Comparison of ENCODE assay signal across 18 cellular contexts in genomic region chr22:47395481-47395880, GRCh38.
A peak's percentile ranks its signal among the peaks of the same experiment; 100 is the strongest.
DNase-seq lines count a peak whose midpoint lies in the region; ATAC-seq and TF ChIP-seq lines count a peak whose summit lies in the region.
"Had no signal": no experiment of that assay in that cellular context is flagged by ENCODE, and none has a peak within 500 bp of the region (broad histone marks: within the 10 kb centered on the region; RNA-seq: fewer than 3 reads in every experiment).

No MANE protein-coding gene starts in this region.

- H3K4me3 ChIP-seq in astrocyte of the spinal cord (ENCODE audit: low read depth, low read length) (no peak overlapping the region), tibial artery (no peak overlapping the region)
- H3K4me3 ChIP-seq: transverse colon had no signal

- ATAC-seq in HG03432 (IDR thresholded peaks at IDR 0.05; ENCODE audit: unreplicated experiment), result no peak
- ATAC-seq: activated CD8-positive, alpha-beta memory T cell treated with anti-CD3 and anti-CD28 coated beads, Interleukin-2, amount 10 ng/mL, durations not matched to agents 7 days and 5 days; CD8-positive, alpha-beta T cell; T-cell had no signal

- TF ChIP-seq CTCF in astrocyte of the spinal cord (IDR thresholded peaks at IDR 0.05; ENCODE audit: low read depth, low read length), result no peak
- TF ChIP-seq CTCF in tibial artery (IDR thresholded peaks at IDR 0.05), result no peak

- peaks cover 0 to 10% of the 10 kb centered on the region in 2 donors for H3K27me3 ChIP-seq in tibial artery
- H3K27me3 ChIP-seq: transverse colon had no signal

- DNase-seq in NCI-H1436 (lab: John Stamatoyannopoulos, UW), result peak; percentile 5
- no peak for DNase-seq in NCI-H1436 treated with DMSO at 0.1 percent for 48 hours (lab: John Stamatoyannopoulos, UW)
- DNase-seq in NCI-H345 treated with DMSO at 0.1 percent for 48 hours (lab: John Stamatoyannopoulos, UW; ENCODE audit: unreplicated experiment), result peak; percentile 54
- peak; percentile 59 for DNase-seq in astrocyte of the spinal cord (ENCODE audit: low read depth, low spot score)
- peak; percentile 14 to 28 for DNase-seq in tibial artery
- no peak for DNase-seq in T-helper 9 cell
- no peak for DNase-seq in globus pallidus (ENCODE audit: low spot score)
- DNase-seq: 8988T; activated CD4-positive, CD25-positive, alpha-beta regulatory T cell; activated CD8-positive, alpha-beta memory T cell treated with anti-CD3 and anti-CD28 coated beads, Interleukin-2, amount 10 ng/mL, durations not matched to agents 7 days and 5 days; activated naive CD4-positive, alpha-beta T cell treated with Interleukin-2 at 50 U/mL for 16 hours; CD8-positive, alpha-beta T cell; GF-D8; NCI-H446 treated with DMSO at 0.1 percent for 48 hours; T-cell; transverse colon had no signal

- H3K9me3 ChIP-seq in tibial artery, result no peaks in the 10 kb centered on the region
- H3K9me3 ChIP-seq: transverse colon had no signal

- intact Hi-C loops in tibial artery (cut with DNase I; ENCODE audit: low total_unique reads), result no loop called here

- no peaks in the 10 kb centered on the region for H3K36me3 ChIP-seq in tibial artery
- H3K36me3 ChIP-seq: transverse colon had no signal

- H3K4me1 ChIP-seq in tibial artery, result no peaks in the 10 kb centered on the region
- H3K4me1 ChIP-seq: transverse colon had no signal

- in situ Hi-C loops in astrocyte of the spinal cord (cut with HindIII; ENCODE audit: low sequenced_read_pairs), result no loop called here

- no peak overlapping the region for H3K27ac ChIP-seq in tibial artery
- H3K27ac ChIP-seq: RWPE1, transverse colon had no signal

Comparison
In these comparisons a context has a peak if more than half of its experiments do, and no peak if none do; other contexts are left out.
1. DNase-seq: peak in NCI-H1436 (single experiment), NCI-H345 treated with DMSO at 0.1 percent for 48 hours (single experiment), astrocyte of the spinal cord (single experiment) and tibial artery (2 of 2); none in NCI-H1436 treated with DMSO at 0.1 percent for 48 hours (single experiment), T-helper 9 cell (single experiment) and globus pallidus (single experiment).